In genomic region chr12:114688256-114688845, GRCh38 we compare ENCODE assay signal across 1 cellular context.
TF ChIP-seq lines count a peak whose summit lies in the region.

No MANE protein-coding gene starts in this region.

TF ChIP-seq in K562, 482 proteins besides CTCF, POLR2A, EP300 and RAD21:
- TF ChIP-seq SPI1 (IDR thresholded peaks at IDR 0.05; ENCODE audit: borderline replicate concordance, low read depth, low read length) (0 out of 2 replicates have a peak, but pooled peaks have one; percentile 3), EWSR1 (IDR thresholded peaks at IDR 0.05; ENCODE audit: borderline replicate concordance, low read depth, partially characterized antibody) (no peak)
TF ChIP-seq in K562: peak in this region for 1.
